In the genomic region with DNA sequence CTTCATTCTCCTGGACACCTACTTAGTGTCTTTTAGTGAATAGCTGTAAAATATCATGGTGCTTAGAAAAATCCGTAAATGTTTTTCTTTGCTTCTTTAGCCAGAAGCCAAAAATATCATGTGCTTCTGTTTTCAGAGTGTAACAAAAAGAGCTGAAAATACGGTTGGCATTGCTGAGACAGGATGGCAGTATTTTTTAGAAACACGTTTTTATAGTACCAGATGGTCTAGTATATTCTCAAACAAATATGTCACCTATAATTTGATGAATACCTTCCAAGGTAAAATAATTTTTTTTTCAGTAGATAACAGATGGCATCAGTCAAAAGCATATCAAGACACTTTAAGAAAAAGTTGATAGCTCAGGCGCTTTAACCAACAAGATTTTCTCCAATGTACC, we compare ENCODE assay signal across 12 cellular contexts.
DNase-seq lines count a peak whose midpoint lies in the region.
"Had no signal": no experiment of that assay in that cellular context is flagged by ENCODE, and none has a peak within 500 bp of the region (broad histone marks: within the 10 kb centered on the region; RNA-seq: fewer than 3 reads in every experiment).

No MANE protein-coding gene starts in this region.

- peak; percentile 85 for DNase-seq in G401 (ENCODE audit: low spot score)
- peak; percentile 80 for DNase-seq in NCI-H2171 (lab: John Stamatoyannopoulos, UW)
- peak; percentile 85 for DNase-seq in cerebellar cortex (ENCODE audit: low spot score)
- DNase-seq in NCI-H1417 treated with DMSO at 0.1 percent for 48 hours (lab: John Stamatoyannopoulos, UW): no peak
- DNase-seq in NCI-H1105 treated with DMSO at 0.1 percent for 48 hours (lab: John Stamatoyannopoulos, UW): no peak
- DNase-seq in SK-N-DZ (ENCODE audit: low spot score): no peak
- no peak for DNase-seq in GM03348 (ENCODE audit: low spot score)
- DNase-seq: ACHN; CD4-positive, CD25-positive, alpha-beta regulatory T cell; DMS79; GOT3; H9 had no signal

- in situ Hi-C loops in G401 (cut with HindIII; ENCODE audit: low sequenced_read_pairs): no loop called here

Comparison
In these comparisons a context has a peak if more than half of its experiments do, and no peak if none do; other contexts are left out.
1. DNase-seq: peak in G401 (single experiment), NCI-H2171 (single experiment) and cerebellar cortex (single experiment); none in NCI-H1417 treated with DMSO at 0.1 percent for 48 hours (single experiment), NCI-H1105 treated with DMSO at 0.1 percent for 48 hours (single experiment), SK-N-DZ (single experiment) and GM03348 (single experiment).